22 cellular contexts compared by ENCODE assay signal in genomic region chr13:32417995-32418394, GRCh38.
"Had no signal": no experiment of that assay in that cellular context is flagged by ENCODE, and none has a peak within 500 bp of the region (broad histone marks: within the 10 kb centered on the region; RNA-seq: fewer than 3 reads in every experiment).

No MANE protein-coding gene starts in this region.

- H3K27ac ChIP-seq: KMS-11, SJSA1, SK-N-MC had no signal

- H3K9ac ChIP-seq: KMS-11 had no signal

- H3K27me3 ChIP-seq: SJSA1 had no signal

- H3K4me3 ChIP-seq: K562, SJSA1, SK-N-MC had no signal

- H3K27me3 Mint-ChIP-seq: IgD-negative memory B cell had no signal

- H3K9me3 ChIP-seq: SJSA1 had no signal

- H3K36me3 ChIP-seq: SJSA1 had no signal

- H3K4me1 ChIP-seq: SJSA1 had no signal

- H3K4me2 ChIP-seq: KMS-11 had no signal

- ATAC-seq: K562 had no signal

- DNase-seq: Kasumi-1, MV-4-11, NCI-H1048, NCI-H1105, NCI-H1417, NCI-H146, NCI-H1694 treated with DMSO at 0.1 percent for 48 hours, NCI-H1930, NCI-H2081, NCI-H2107, NCI-H2227 treated with DMSO at 0.1 percent for 48 hours, NCI-H524 treated with DMSO at 0.1 percent for 48 hours, NCI-H69, NCI-H774, Right ventricle myocardium superior, RPMI8226, SIG-M5 had no signal
